ENCODE assay signal across 1 cellular context in the genomic region with DNA sequence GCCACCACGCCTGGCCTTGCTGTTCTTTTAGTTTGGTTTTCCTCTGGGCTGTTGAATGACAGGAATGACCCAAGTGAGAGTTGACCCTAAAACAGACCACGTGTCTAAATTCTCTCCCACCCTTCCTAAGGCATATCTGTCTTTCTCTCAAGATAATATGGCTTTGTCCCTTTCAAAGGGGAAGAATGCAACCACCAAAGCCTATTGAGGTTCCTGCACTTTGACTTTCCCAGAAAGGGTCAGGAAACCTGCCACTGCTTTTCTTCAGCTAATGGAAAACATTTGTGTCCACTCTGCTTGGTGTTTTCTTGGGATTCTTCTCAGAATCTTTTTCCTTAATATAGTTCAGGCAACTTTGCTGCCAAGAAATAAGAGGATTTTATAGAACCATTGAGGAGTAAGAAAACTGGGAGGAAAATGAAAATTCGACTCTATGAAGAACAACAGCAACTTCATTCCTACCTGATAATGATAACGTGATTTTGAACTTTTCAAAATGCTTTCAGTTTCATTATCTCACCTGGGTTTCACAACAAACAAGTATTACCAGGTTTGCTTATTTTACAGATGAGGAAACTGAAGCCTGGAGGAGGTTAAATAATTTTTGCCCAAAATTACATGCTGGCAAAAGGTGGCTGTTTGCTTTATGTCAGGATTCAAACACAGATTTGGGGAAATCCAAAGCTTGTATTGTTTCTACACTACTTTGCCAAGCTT.
TF ChIP-seq lines count a peak whose summit lies in the region.

No MANE protein-coding gene starts in this region.

TF ChIP-seq in HepG2, 621 proteins besides CTCF, POLR2A, EP300 and RAD21 (continued from another document):
- TF ChIP-seq, protein P1, sequence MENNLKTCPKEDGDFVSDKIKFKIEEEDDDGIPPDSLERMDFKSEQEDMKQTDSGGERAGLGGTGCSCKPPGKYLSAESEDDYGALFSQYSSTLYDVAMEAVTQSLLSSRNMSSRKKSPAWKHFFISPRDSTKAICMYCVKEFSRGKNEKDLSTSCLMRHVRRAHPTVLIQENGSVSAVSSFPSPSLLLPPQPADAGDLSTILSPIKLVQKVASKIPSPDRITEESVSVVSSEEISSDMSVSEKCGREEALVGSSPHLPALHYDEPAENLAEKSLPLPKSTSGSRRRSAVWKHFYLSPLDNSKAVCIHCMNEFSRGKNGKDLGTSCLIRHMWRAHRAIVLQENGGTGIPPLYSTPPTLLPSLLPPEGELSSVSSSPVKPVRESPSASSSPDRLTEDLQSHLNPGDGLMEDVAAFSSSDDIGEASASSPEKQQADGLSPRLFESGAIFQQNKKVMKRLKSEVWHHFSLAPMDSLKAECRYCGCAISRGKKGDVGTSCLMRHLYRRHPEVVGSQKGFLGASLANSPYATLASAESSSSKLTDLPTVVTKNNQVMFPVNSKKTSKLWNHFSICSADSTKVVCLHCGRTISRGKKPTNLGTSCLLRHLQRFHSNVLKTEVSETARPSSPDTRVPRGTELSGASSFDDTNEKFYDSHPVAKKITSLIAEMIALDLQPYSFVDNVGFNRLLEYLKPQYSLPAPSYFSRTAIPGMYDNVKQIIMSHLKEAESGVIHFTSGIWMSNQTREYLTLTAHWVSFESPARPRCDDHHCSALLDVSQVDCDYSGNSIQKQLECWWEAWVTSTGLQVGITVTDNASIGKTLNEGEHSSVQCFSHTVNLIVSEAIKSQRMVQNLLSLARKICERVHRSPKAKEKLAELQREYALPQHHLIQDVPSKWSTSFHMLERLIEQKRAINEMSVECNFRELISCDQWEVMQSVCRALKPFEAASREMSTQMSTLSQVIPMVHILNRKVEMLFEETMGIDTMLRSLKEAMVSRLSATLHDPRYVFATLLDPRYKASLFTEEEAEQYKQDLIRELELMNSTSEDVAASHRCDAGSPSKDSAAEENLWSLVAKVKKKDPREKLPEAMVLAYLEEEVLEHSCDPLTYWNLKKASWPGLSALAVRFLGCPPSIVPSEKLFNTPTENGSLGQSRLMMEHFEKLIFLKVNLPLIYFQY (CRISPR knock-in tag; IDR thresholded peaks at IDR 0.05; ENCODE audit: borderline replicate concordance): 0 out of 2 replicates have a peak, but pooled peaks have one; percentile 14
- TF ChIP-seq CEBPB (IDR thresholded peaks at IDR 0.05; ENCODE audit: borderline replicate concordance, low read depth, low read length) (peak; percentile 10; the same call in 1 of the 2 replicates), ZNF232 (CRISPR knock-in tag; IDR thresholded peaks at IDR 0.05; ENCODE audit: borderline replicate concordance) (no peak), KMT2B (CRISPR knock-in tag; IDR thresholded peaks at IDR 0.05) (0 out of 2 replicates have a peak, but pooled peaks have one; percentile 22)
- TF ChIP-seq, protein P2, sequence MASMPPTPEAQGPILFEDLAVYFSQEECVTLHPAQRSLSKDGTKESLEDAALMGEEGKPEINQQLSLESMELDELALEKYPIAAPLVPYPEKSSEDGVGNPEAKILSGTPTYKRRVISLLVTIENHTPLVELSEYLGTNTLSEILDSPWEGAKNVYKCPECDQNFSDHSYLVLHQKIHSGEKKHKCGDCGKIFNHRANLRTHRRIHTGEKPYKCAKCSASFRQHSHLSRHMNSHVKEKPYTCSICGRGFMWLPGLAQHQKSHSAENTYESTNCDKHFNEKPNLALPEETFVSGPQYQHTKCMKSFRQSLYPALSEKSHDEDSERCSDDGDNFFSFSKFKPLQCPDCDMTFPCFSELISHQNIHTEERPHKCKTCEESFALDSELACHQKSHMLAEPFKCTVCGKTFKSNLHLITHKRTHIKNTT (CRISPR knock-in tag; IDR thresholded peaks at IDR 0.05): no peak
